ENCODE assay signal across 8 cellular contexts in the genomic region with DNA sequence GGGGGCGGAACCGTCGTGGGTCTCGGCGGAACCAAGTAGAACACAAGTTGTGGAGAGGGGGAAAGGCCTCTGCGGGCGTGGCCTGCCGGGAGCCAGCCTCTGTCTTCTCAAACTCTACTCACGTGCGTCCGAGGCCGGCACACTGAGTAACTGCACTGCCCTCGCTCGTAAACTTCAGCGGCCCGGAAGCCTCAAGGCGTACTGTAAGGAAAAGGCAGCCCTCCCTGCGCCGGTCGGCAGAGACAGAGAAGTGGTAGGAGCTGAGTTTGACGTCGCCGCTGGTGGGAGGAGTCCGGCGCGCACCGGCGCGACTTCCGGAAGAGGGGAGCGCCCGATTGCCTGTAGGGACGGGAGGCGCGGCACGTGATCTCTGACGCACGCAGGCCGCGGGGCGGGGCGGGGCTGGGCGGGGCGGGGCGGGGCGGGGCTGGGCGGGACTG. TPM values are rescaled to one million over a fixed set of nuclear protein-coding genes. Genes with fewer than 3 reads are reported as not detected.
DNase-seq lines count a peak whose midpoint lies in the region; ATAC-seq and TF ChIP-seq lines count a peak whose summit lies in the region.

A gene with protein sequence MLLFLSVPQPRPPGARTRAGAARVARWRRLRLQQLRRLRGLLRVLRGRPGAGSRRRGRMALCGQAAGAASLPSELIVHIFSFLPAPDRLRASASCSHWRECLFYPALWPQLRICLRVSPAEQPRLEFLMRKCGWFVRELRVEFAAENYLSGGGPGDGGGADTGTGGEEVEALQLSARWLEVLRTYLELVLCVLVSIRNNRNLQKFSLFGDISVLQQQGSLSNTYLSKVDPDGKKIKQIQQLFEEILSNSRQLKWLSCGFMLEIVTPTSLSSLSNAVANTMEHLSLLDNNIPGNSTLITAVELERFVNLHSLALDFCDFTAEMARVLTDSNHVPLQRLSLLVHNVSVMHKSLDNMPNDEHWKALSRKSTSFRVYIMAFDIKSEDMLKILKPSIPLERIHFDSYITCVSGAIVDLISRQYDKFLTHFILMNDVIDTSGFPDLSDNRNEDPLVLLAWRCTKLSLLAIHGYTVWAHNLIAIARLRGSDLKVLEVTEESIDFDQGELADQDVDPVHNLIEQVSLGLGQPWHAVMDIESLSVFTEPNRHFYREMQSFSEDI (minus strand): TSS at position 255 of the 440 bp plus-strand sequence. CDS start 271 bp downstream, outside the sequence.

- H3K4me3 ChIP-seq in MM.1S (ENCODE audit: low read length) (peak within 1 kb of the TSS; percentile 89), fibroblast of villous mesenchyme (ENCODE audit: low read depth, low read length) (peak within 1 kb of the TSS; percentile 92), neural cell (ENCODE audit: low read length) (peak within 1 kb of the TSS; percentile 79)

- H3K4me3 Mint-ChIP-seq in stimulated activated naive CD8-positive, alpha-beta T cell treated with anti-CD3 and anti-CD28 coated beads, Interleukin-15, amount 100 ng/mL, for 72 hours: peak within 1 kb of the TSS; percentile 99 to 100

- no peaks in the 10 kb centered on the region for H3K36me3 ChIP-seq in MM.1S (replicated peaks; ENCODE audit: insufficient read depth, low read length)
- no peaks in the 10 kb centered on the region for H3K36me3 ChIP-seq in neural cell (ENCODE audit: insufficient read depth, low read length)

- H3K9me3 Mint-ChIP-seq in stimulated activated naive CD8-positive, alpha-beta T cell treated with anti-CD3 and anti-CD28 coated beads, Interleukin-15, amount 100 ng/mL, for 72 hours: no peaks in the 10 kb centered on the region

- 0 out of 2 replicates have a peak, but pooled peaks cover 3% of the 10 kb centered on the region for H3K4me1 ChIP-seq in MM.1S (ENCODE audit: low read length)

- peak; percentile 69 for TF ChIP-seq EP300 in neural cell (conservative IDR thresholded peaks at IDR 0.05; ENCODE audit: poor library complexity, severe bottlenecking)

- TF ChIP-seq CTCF in MM.1S (IDR thresholded peaks at IDR 0.05; ENCODE audit: low read length) (no peak), fibroblast of villous mesenchyme (IDR thresholded peaks at IDR 0.05; ENCODE audit: insufficient read depth, low read depth, low read length) (no peak), neural cell (IDR thresholded peaks at IDR 0.05; ENCODE audit: poor library complexity, severe bottlenecking) (no peak)

- H2AFZ ChIP-seq in MM.1S (ENCODE audit: low read length): peak within 1 kb of the TSS; percentile 58; the same call in 1 of the 2 replicates
- H2AFZ ChIP-seq in neural cell (ENCODE audit: low read depth, low read length): peak within 1 kb of the TSS; percentile 91

- H4K20me1 ChIP-seq in MM.1S (ENCODE audit: insufficient read depth, low read length) (no peaks in the 10 kb centered on the region), neural cell (ENCODE audit: insufficient read depth) (peaks cover 8% of the 10 kb centered on the region)

- peak within 1 kb of the TSS; percentile 96 for H3K9ac ChIP-seq in MM.1S (ENCODE audit: low read length)
- peak within 1 kb of the TSS; percentile 87 for H3K9ac ChIP-seq in neural cell (ENCODE audit: low read length)

- H3K79me2 ChIP-seq in MM.1S (ENCODE audit: low read length) (peaks cover 46% of the 10 kb centered on the region), neural cell (replicated peaks; ENCODE audit: insufficient read depth, low read length) (peaks cover 44% of the 10 kb centered on the region)

- TF ChIP-seq RAD21 in neural cell (conservative IDR thresholded peaks at IDR 0.05): no peak

- ATAC-seq in stimulated activated naive CD8-positive, alpha-beta T cell treated with anti-CD3 and anti-CD28 coated beads, Interleukin-15, amount 100 ng/mL, for 72 hours: peak; percentile 89

- no peaks in the 10 kb centered on the region for H3K27me3 ChIP-seq in MM.1S (replicated peaks; ENCODE audit: insufficient read depth, low read length)
- H3K27me3 ChIP-seq in neural cell (ENCODE audit: insufficient read depth, low read depth, low read length): no peaks in the 10 kb centered on the region

- H3K4me1 Mint-ChIP-seq in stimulated activated naive CD8-positive, alpha-beta T cell treated with anti-CD3 and anti-CD28 coated beads, Interleukin-15, amount 100 ng/mL, for 72 hours: peaks cover 35% of the 10 kb centered on the region

- H3K9me3 ChIP-seq in MM.1S (replicated peaks; ENCODE audit: insufficient read depth, low read length) (no peaks in the 10 kb centered on the region), neural cell (ENCODE audit: low read length) (no peaks in the 10 kb centered on the region)

- H3K4me2 ChIP-seq in MM.1S (ENCODE audit: low read depth, low read length) (peak within 1 kb of the TSS; percentile 70), neural cell (ENCODE audit: low read length) (peak within 1 kb of the TSS; percentile 98)

- H3F3A ChIP-seq in MM.1S (ENCODE audit: insufficient read depth, low read length) (no peaks in the 10 kb centered on the region; the same call in 1 of the 2 replicates), neural cell (ENCODE audit: insufficient read depth, low read length, poor library complexity, severe bottlenecking) (peaks cover 5% of the 10 kb centered on the region)

- H3K27me3 Mint-ChIP-seq in stimulated activated naive CD8-positive, alpha-beta T cell treated with anti-CD3 and anti-CD28 coated beads, Interleukin-15, amount 100 ng/mL, for 72 hours: no peaks in the 10 kb centered on the region

- H3K27ac ChIP-seq in MM.1S (ENCODE audit: low read length) (peak within 1 kb of the TSS; percentile 99), neural cell (ENCODE audit: low read length) (peak within 1 kb of the TSS; percentile 95)

- no peaks in the 10 kb centered on the region for H3K9me2 ChIP-seq in MM.1S (replicated peaks; ENCODE audit: insufficient read depth, low read length)
- no peaks in the 10 kb centered on the region for H3K9me2 ChIP-seq in neural cell (ENCODE audit: insufficient read depth, low read length)

- DNase-seq in EL (peak; percentile 95), HCEC 1CT (peak; percentile 96), MM.1S (peak; percentile 83), SIG-M5 (lab: John Stamatoyannopoulos, UW) (peak; percentile 78), activated gamma-delta T cell (lab: John Stamatoyannopoulos, UW) (peak; percentile 95), fibroblast of villous mesenchyme (ENCODE audit: low read depth) (peak; percentile 97)
- DNase-seq in stimulated activated naive CD8-positive, alpha-beta T cell treated with anti-CD3 and anti-CD28 coated beads, Interleukin-15, amount 100 ng/mL, for 72 hours: peak; percentile 98

- H3K27ac Mint-ChIP-seq in stimulated activated naive CD8-positive, alpha-beta T cell treated with anti-CD3 and anti-CD28 coated beads, Interleukin-15, amount 100 ng/mL, for 72 hours: peak within 1 kb of the TSS; percentile 100

TF ChIP-seq in neural cell, 6 proteins besides CTCF, POLR2A, EP300 and RAD21:
- TF ChIP-seq MXI1 (conservative IDR thresholded peaks at IDR 0.05; ENCODE audit: poor library complexity, severe bottlenecking) (peak; percentile 5), EZH2 (IDR thresholded peaks at IDR 0.05; ENCODE audit: borderline replicate concordance, insufficient read depth, low read length, poor library complexity, severe bottlenecking) (no peak), TAF1 (IDR thresholded peaks at IDR 0.05; ENCODE audit: low read depth) (peak; percentile 74)

RNA-seq across cellular contexts. Expression of the gene that starts here (rescaled TPM):
- total RNA-seq in fibroblast of villous mesenchyme: 15.8 and 19.4 TPM in 2 replicates
- polyA plus RNA-seq in neural cell: 29.0 and 32.0 TPM in 2 replicates
- 29.2 and 33.6 TPM in 2 replicates for polyA minus RNA-seq in neural cell

Comparison
In these comparisons a context has a peak if more than half of its experiments do, and no peak if none do; other contexts are left out.
1. Peak in every context shown above with its lines: DNase-seq, ATAC-seq, H3K4me3 ChIP-seq and H3K27ac ChIP-seq.